2 cellular contexts compared by ENCODE assay signal in the genomic region with DNA sequence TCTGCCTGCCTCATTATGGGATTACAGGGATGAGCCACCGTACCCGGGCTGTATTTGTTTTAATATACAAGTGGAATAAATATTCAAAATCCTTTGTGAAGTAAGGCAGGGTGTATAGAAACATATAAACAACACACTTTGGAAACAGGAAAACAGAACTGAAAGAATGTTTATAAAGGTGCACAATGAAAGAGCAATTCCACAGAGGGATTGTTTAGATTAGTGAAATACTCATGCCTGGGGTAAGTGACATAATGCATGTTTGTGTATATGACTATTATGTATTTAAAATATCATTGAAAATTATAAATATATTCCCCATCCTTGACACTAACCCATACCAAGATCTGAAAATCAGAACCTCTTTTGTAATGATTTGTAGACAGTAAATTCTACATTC.
TF ChIP-seq lines count a peak whose summit lies in the region.

No MANE protein-coding gene starts in this region.

TF ChIP-seq in IMR-90, 13 proteins besides CTCF, POLR2A, EP300 and RAD21:
- TF ChIP-seq RCOR1 (IDR thresholded peaks at IDR 0.05; ENCODE audit: insufficient replicate concordance, low read length) (no peak), SMC3 (IDR thresholded peaks at IDR 0.05; ENCODE audit: low read depth, low read length) (no peak), BHLHE40 (IDR thresholded peaks at IDR 0.05; ENCODE audit: low read depth, low read length) (no peak), CEBPB (IDR thresholded peaks at IDR 0.05; ENCODE audit: low read depth, low read length) (no peak), MXI1 (IDR thresholded peaks at IDR 0.05; ENCODE audit: borderline replicate concordance, low read depth, low read length) (no peak), FOS (IDR thresholded peaks at IDR 0.05; ENCODE audit: low read depth, low read length) (no peak), MAZ (IDR thresholded peaks at IDR 0.05; ENCODE audit: borderline replicate concordance, low read depth, low read length) (no peak), RFX5 (IDR thresholded peaks at IDR 0.05; ENCODE audit: low read depth, low read length) (no peak), NFE2L2 (IDR thresholded peaks at IDR 0.05; ENCODE audit: low read depth, low read length) (no peak), CHD1 (IDR thresholded peaks at IDR 0.05; ENCODE audit: low read depth, low read length) (no peak), MAFK (IDR thresholded peaks at IDR 0.05; ENCODE audit: low read depth, low read length) (no peak)
- TF ChIP-seq, protein P1, sequence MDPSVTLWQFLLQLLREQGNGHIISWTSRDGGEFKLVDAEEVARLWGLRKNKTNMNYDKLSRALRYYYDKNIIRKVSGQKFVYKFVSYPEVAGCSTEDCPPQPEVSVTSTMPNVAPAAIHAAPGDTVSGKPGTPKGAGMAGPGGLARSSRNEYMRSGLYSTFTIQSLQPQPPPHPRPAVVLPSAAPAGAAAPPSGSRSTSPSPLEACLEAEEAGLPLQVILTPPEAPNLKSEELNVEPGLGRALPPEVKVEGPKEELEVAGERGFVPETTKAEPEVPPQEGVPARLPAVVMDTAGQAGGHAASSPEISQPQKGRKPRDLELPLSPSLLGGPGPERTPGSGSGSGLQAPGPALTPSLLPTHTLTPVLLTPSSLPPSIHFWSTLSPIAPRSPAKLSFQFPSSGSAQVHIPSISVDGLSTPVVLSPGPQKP (IDR thresholded peaks at IDR 0.05; ENCODE audit: borderline replicate concordance, low read depth, low read length): no peak
- TF ChIP-seq, protein P2, sequence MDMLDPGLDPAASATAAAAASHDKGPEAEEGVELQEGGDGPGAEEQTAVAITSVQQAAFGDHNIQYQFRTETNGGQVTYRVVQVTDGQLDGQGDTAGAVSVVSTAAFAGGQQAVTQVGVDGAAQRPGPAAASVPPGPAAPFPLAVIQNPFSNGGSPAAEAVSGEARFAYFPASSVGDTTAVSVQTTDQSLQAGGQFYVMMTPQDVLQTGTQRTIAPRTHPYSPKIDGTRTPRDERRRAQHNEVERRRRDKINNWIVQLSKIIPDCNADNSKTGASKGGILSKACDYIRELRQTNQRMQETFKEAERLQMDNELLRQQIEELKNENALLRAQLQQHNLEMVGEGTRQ (IDR thresholded peaks at IDR 0.05; ENCODE audit: low read depth, low read length): no peak

TF ChIP-seq in endothelial cell of umbilical vein, 7 proteins besides CTCF, POLR2A, EP300 and RAD21:
- TF ChIP-seq FOS (IDR thresholded peaks at IDR 0.05; ENCODE audit: borderline replicate concordance, insufficient read depth, low read length): no peak
- TF ChIP-seq MYC (IDR thresholded peaks at IDR 0.05; ENCODE audit: low read depth, low read length): no peak
- TF ChIP-seq EZH2 (IDR thresholded peaks at IDR 0.05; ENCODE audit: borderline replicate concordance, low read depth, low read length, severe bottlenecking): no peak
- TF ChIP-seq JUN (IDR thresholded peaks at IDR 0.05; ENCODE audit: borderline replicate concordance, insufficient read depth, insufficient read length, low read depth): no peak
- TF ChIP-seq, protein P3, sequence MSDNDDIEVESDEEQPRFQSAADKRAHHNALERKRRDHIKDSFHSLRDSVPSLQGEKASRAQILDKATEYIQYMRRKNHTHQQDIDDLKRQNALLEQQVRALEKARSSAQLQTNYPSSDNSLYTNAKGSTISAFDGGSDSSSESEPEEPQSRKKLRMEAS (IDR thresholded peaks at IDR 0.05; ENCODE audit: insufficient read depth, insufficient read length): no peak
- TF ChIP-seq GATA2 (IDR thresholded peaks at IDR 0.05; ENCODE audit: insufficient read depth, insufficient read length, low read depth, low read length): no peak
- TF ChIP-seq POLR2AphosphoS5 (IDR thresholded peaks at IDR 0.05; ENCODE audit: insufficient read depth, low read depth, low read length): no peak
